18 cellular contexts compared by ENCODE assay signal in genomic region chr4:13261486-13262257, GRCh38.
DNase-seq lines count a peak whose midpoint lies in the region; ATAC-seq and TF ChIP-seq lines count a peak whose summit lies in the region.
"Had no signal": no experiment of that assay in that cellular context is flagged by ENCODE, and none has a peak within 500 bp of the region (broad histone marks: within the 10 kb centered on the region; RNA-seq: fewer than 3 reads in every experiment).

No MANE protein-coding gene starts in this region.

- H3K4me2 ChIP-seq in mesendoderm (ENCODE audit: low read length) (no peak overlapping the region), smooth muscle cell (peak overlapping the region; percentile 10)
- H3K4me2 ChIP-seq: KMS-11 had no signal

- no peak overlapping the region for H3K4me3 ChIP-seq in mesendoderm (ENCODE audit: low read length)
- no peak overlapping the region for H3K4me3 ChIP-seq in smooth muscle cell
- H3K4me3 ChIP-seq: GM23248, MG63 had no signal

- CTCF ChIA-PET in activated naive CD4-positive, alpha-beta T cell treated with anti-CD3 and anti-CD28 coated beads for 36 hours (lab: Charles Lee): no interaction called here

- no peak overlapping the region for H3K4ac ChIP-seq in mesendoderm (ENCODE audit: low read depth, low read length)

- peaks cover 15% of the 10 kb centered on the region for H3F3A ChIP-seq in smooth muscle cell (ENCODE audit: low read depth)

- no peak overlapping the region for H3K56ac ChIP-seq in mesendoderm (ENCODE audit: low read length)

- H3K79me2 ChIP-seq in mesendoderm (ENCODE audit: control insufficient read depth, insufficient read depth, low read length) (no peaks in the 10 kb centered on the region), smooth muscle cell (ENCODE audit: low read depth) (no peaks in the 10 kb centered on the region)

- H2BK5ac ChIP-seq in mesendoderm (ENCODE audit: low read length): no peak overlapping the region

- H3K36me3 Mint-ChIP-seq in natural killer cell treated with Interleukin-12 subunit alpha and Interleukin-12 subunit beta and Interleukin-15 and Interleukin-18, amount 100 ng/mL, for 72 hours: peaks cover 7% of the 10 kb centered on the region
- H3K36me3 Mint-ChIP-seq in activated naive CD4-positive, alpha-beta T cell treated with anti-CD3 and anti-CD28 coated beads for 36 hours (ENCODE audit: low read depth): no peaks in the 10 kb centered on the region
- H3K36me3 Mint-ChIP-seq: CD4-positive, CD25-positive, alpha-beta regulatory T cell had no signal

- H3K9me3 ChIP-seq in smooth muscle cell (replicated peaks; ENCODE audit: low read depth): no peaks in the 10 kb centered on the region
- H3K9me3 ChIP-seq: MG63 had no signal

- no peak overlapping the region for H3K23ac ChIP-seq in mesendoderm (ENCODE audit: low read length)

- no peak for TF ChIP-seq CTCF in smooth muscle cell (IDR thresholded peaks at IDR 0.05; ENCODE audit: borderline replicate concordance, insufficient read depth, poor library complexity, severe bottlenecking)

- H3K27me3 Mint-ChIP-seq in natural killer cell treated with Interleukin-12 subunit alpha and Interleukin-12 subunit beta and Interleukin-15 and Interleukin-18, amount 100 ng/mL, for 72 hours: no peaks in the 10 kb centered on the region
- H3K27me3 Mint-ChIP-seq in activated naive CD4-positive, alpha-beta T cell treated with anti-CD3 and anti-CD28 coated beads for 36 hours (ENCODE audit: low read depth): no peaks in the 10 kb centered on the region
- H3K27me3 Mint-ChIP-seq: CD4-positive, CD25-positive, alpha-beta regulatory T cell had no signal

- H3K4me1 Mint-ChIP-seq in natural killer cell treated with Interleukin-12 subunit alpha and Interleukin-12 subunit beta and Interleukin-15 and Interleukin-18, amount 100 ng/mL, for 72 hours (ENCODE audit: low read depth in 2 of 2): no peaks in the 10 kb centered on the region
- no peaks in the 10 kb centered on the region for H3K4me1 Mint-ChIP-seq in activated naive CD4-positive, alpha-beta T cell treated with anti-CD3 and anti-CD28 coated beads for 36 hours (ENCODE audit: low read depth)
- H3K4me1 Mint-ChIP-seq: CD4-positive, CD25-positive, alpha-beta regulatory T cell had no signal

- intact Hi-C loops in activated naive CD4-positive, alpha-beta T cell treated with anti-CD3 and anti-CD28 coated beads for 36 hours (cut with micrococcal nuclease): no loop called here

- in situ Hi-C loops in SK-MEL-5 (cut with HindIII; ENCODE audit: low pct_unique_long_range_greater_than_20kb, low sequenced_read_pairs): no loop called here

- H2AFZ ChIP-seq in smooth muscle cell (ENCODE audit: low read depth): no peak overlapping the region
- H2AFZ ChIP-seq: GM23248 had no signal

- no peaks in the 10 kb centered on the region for H3K79me1 ChIP-seq in mesendoderm (ENCODE audit: low read length)

- no CpG with 5 or more reads among the region's 1 CpG for WGBS in mesendoderm (ENCODE audit: extremely low coverage, insufficient coverage, low lambda C conversion rate)
- WGBS in smooth muscle cell (ENCODE audit: low lambda C conversion rate): 20% methylated on average over 1 of the region's 1 CpG

- H3K4me1 ChIP-seq in mesendoderm (ENCODE audit: control insufficient read depth, low read depth, low read length): no peaks in the 10 kb centered on the region
- H3K4me1 ChIP-seq in smooth muscle cell (ENCODE audit: low read depth): peaks cover 10% of the 10 kb centered on the region

- DNase-seq in HT1080 (ENCODE audit: low read depth) (peak; percentile 42), SK-MEL-5 (ENCODE audit: low read depth, low spot score) (peak; percentile 81), mesendoderm (peak; percentile 10), smooth muscle cell (lab: John Stamatoyannopoulos, UW; ENCODE audit: unreplicated experiment) (no peak), COR-L47 (lab: John Stamatoyannopoulos, UW) (no peak)
- DNase-seq in natural killer cell treated with Interleukin-12 subunit alpha and Interleukin-12 subunit beta and Interleukin-15 and Interleukin-18, amount 100 ng/mL, for 72 hours (ENCODE audit: low spot score): no peak
- DNase-seq in activated naive CD4-positive, alpha-beta T cell treated with anti-CD3 and anti-CD28 coated beads for 36 hours: no peak
- DNase-seq: ACHN; Calu3; CD4-positive, CD25-positive, alpha-beta regulatory T cell; GM23248; MG63; NCI-H1092 treated with DMSO at 0.1 percent for 48 hours; NCI-H1694; NCI-H2107; NCI-H345; SHP77 treated with DMSO at 0.1 percent for 48 hours had no signal

- H3K27ac Mint-ChIP-seq in natural killer cell treated with Interleukin-12 subunit alpha and Interleukin-12 subunit beta and Interleukin-15 and Interleukin-18, amount 100 ng/mL, for 72 hours: no peak overlapping the region
- no peak overlapping the region for H3K27ac Mint-ChIP-seq in activated naive CD4-positive, alpha-beta T cell treated with anti-CD3 and anti-CD28 coated beads for 36 hours
- H3K27ac Mint-ChIP-seq: CD4-positive, CD25-positive, alpha-beta regulatory T cell had no signal

- H4K8ac ChIP-seq in mesendoderm (ENCODE audit: low read depth, low read length): no peak overlapping the region

- no peak overlapping the region for H4K5ac ChIP-seq in mesendoderm (ENCODE audit: low read length)

- H2BK120ac ChIP-seq in mesendoderm (ENCODE audit: low read depth, low read length): no peak overlapping the region

- H3K36me3 ChIP-seq in mesendoderm (ENCODE audit: control insufficient read depth, insufficient read depth, low read length) (no peaks in the 10 kb centered on the region), smooth muscle cell (ENCODE audit: low read depth) (no peaks in the 10 kb centered on the region)
- H3K36me3 ChIP-seq: MG63 had no signal

- no peaks in the 10 kb centered on the region for H4K20me1 ChIP-seq in smooth muscle cell (ENCODE audit: low read depth)

- no peak overlapping the region for H3K4me3 Mint-ChIP-seq in natural killer cell treated with Interleukin-12 subunit alpha and Interleukin-12 subunit beta and Interleukin-15 and Interleukin-18, amount 100 ng/mL, for 72 hours
- no peak overlapping the region for H3K4me3 Mint-ChIP-seq in activated naive CD4-positive, alpha-beta T cell treated with anti-CD3 and anti-CD28 coated beads for 36 hours
- H3K4me3 Mint-ChIP-seq: CD4-positive, CD25-positive, alpha-beta regulatory T cell had no signal

- H3K9ac ChIP-seq in mesendoderm (ENCODE audit: low read length): no peak overlapping the region
- no peak overlapping the region for H3K9ac ChIP-seq in smooth muscle cell (ENCODE audit: low read depth)
- H3K9ac ChIP-seq: GM23248, KMS-11 had no signal

- H3K27me3 ChIP-seq in mesendoderm (ENCODE audit: insufficient read depth, low read length, poor library complexity): no peaks in the 10 kb centered on the region
- H3K27me3 ChIP-seq in smooth muscle cell (ENCODE audit: low read depth): no peaks in the 10 kb centered on the region
- H3K27me3 ChIP-seq: MG63 had no signal

- no peak overlapping the region for H2AK5ac ChIP-seq in mesendoderm (ENCODE audit: low read length)

- no peak overlapping the region for H3K27ac ChIP-seq in mesendoderm (ENCODE audit: low read depth, low read length)
- peak overlapping the region; percentile 51 for H3K27ac ChIP-seq in smooth muscle cell (ENCODE audit: low read depth)
- H3K27ac ChIP-seq: GM23248, KMS-11 had no signal

- ATAC-seq in natural killer cell treated with Interleukin-12 subunit alpha and Interleukin-12 subunit beta and Interleukin-15 and Interleukin-18, amount 100 ng/mL, for 72 hours: no peak

- H3K9me3 Mint-ChIP-seq in natural killer cell treated with Interleukin-12 subunit alpha and Interleukin-12 subunit beta and Interleukin-15 and Interleukin-18, amount 100 ng/mL, for 72 hours: peaks cover 11% of the 10 kb centered on the region
- no peaks in the 10 kb centered on the region for H3K9me3 Mint-ChIP-seq in activated naive CD4-positive, alpha-beta T cell treated with anti-CD3 and anti-CD28 coated beads for 36 hours

- H2BK15ac ChIP-seq in mesendoderm (replicated peaks; ENCODE audit: low read depth): no peak overlapping the region

- no peak overlapping the region for H3K18ac ChIP-seq in mesendoderm (ENCODE audit: low read length)

Comparison
In these comparisons a context has a peak if more than half of its experiments do, and no peak if none do; other contexts are left out.
1. DNase-seq: peak in HT1080 (single experiment), SK-MEL-5 (single experiment) and mesendoderm (single experiment); none in smooth muscle cell (single experiment), natural killer cell treated with Interleukin-12 subunit alpha and Interleukin-12 subunit beta and Interleukin-15 and Interleukin-18, amount 100 ng/mL, for 72 hours (single experiment), activated naive CD4-positive, alpha-beta T cell treated with anti-CD3 and anti-CD28 coated beads for 36 hours (single experiment) and COR-L47 (single experiment).